Comparison of ENCODE assay signal across 7 cellular contexts in genomic region chr1:34400690-34401089, GRCh38.
"Had no signal": no experiment of that assay in that cellular context is flagged by ENCODE, and none has a peak within 500 bp of the region (broad histone marks: within the 10 kb centered on the region; RNA-seq: fewer than 3 reads in every experiment).

No MANE protein-coding gene starts in this region.

- H3K27ac ChIP-seq: HL-60 had no signal

- H3K4me3 ChIP-seq: K562 had no signal

- ATAC-seq: HepG2, K562 had no signal

- DNase-seq: IMR-90, KBM-7, KG1 had no signal

- FAIRE-seq: HepG2, HTR-8/SVneo, K562 had no signal
